ENCODE assay signal across 21 cellular contexts in the genomic region with DNA sequence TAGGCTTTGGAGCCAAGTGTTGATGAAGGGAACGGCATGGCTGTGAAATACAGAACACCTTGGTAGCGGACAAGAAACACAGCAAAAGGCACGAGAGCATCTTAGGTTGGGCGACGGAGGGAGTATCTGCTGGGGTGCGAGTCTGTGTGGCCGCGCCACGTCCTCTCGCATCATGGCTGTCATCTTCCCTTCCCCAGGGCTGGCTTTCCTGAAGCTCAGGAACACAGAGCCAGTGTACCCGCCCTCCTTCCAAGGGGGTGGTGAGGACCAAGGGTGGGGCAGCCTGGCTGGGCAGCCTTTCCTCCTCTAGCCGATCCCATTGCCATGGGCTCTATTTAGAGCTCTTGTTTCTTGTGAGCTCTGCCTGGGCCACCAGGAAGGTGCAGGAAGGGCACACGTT.
DNase-seq lines count a peak whose midpoint lies in the region; ATAC-seq, FAIRE-seq and TF ChIP-seq lines count a peak whose summit lies in the region.
"Had no signal": no experiment of that assay in that cellular context is flagged by ENCODE, and none has a peak within 500 bp of the region (broad histone marks: within the 10 kb centered on the region; RNA-seq: fewer than 3 reads in every experiment).

No MANE protein-coding gene starts in this region.

- H2BK120ac ChIP-seq in H1 (replicated peaks; ENCODE audit: low read depth, low read length) (no peak overlapping the region), neuronal stem cell (ENCODE audit: low read depth, low read length) (no peak overlapping the region)

- no peaks in the 10 kb centered on the region for H3K36me3 ChIP-seq in astrocyte (ENCODE audit: insufficient read depth, low read length)
- H3K36me3 ChIP-seq in H1 (ENCODE audit: control insufficient read depth in 2 of 4, insufficient read depth in 4 of 4, low read length in 3 of 4): no peaks in the 10 kb centered on the region
- peaks cover 1 to 34% of the 10 kb centered on the region in 2 donors for H3K36me3 ChIP-seq in neuronal stem cell (replicated peaks in 1 of 2; ENCODE audit: control insufficient read depth in 2 of 2, insufficient read depth in 2 of 2, low read length in 2 of 2)
- H3K36me3 ChIP-seq in thyroid gland: no peaks in the 10 kb centered on the region
- no peaks in the 10 kb centered on the region for H3K36me3 ChIP-seq in mucosa of descending colon (ENCODE audit: low read depth)

- peaks cover 8% of the 10 kb centered on the region for H3K36me3 Mint-ChIP-seq in astrocyte (ENCODE audit: low read depth, unreplicated experiment)
- H3K36me3 Mint-ChIP-seq: IgD-negative memory B cell had no signal

- H3K27me3 Mint-ChIP-seq in astrocyte (ENCODE audit: low read depth, unreplicated experiment): no peaks in the 10 kb centered on the region

- H3K23me2 ChIP-seq in H1 (ENCODE audit: low read depth, low read length): no peaks in the 10 kb centered on the region

- H4K91ac ChIP-seq in H1 (replicated peaks; ENCODE audit: insufficient read length, low read length) (no peak overlapping the region), neuronal stem cell (ENCODE audit: low read depth, low read length, poor library complexity) (no peak overlapping the region)

- H2AK5ac ChIP-seq in H1 (ENCODE audit: low read depth, low read length) (0 out of 2 replicates have a peak overlapping the region, but pooled peaks have one; percentile 15), neuronal stem cell (ENCODE audit: low read depth, low read length) (peak overlapping the region; percentile 44)

- H3K79me2 ChIP-seq in astrocyte (ENCODE audit: insufficient read depth, low read length): no peaks in the 10 kb centered on the region
- H3K79me2 ChIP-seq in H1 (ENCODE audit: control insufficient read depth in 1 of 2, insufficient read depth in 2 of 2, low read length in 2 of 2): no peaks in the 10 kb centered on the region

- no peaks in the 10 kb centered on the region for H3K79me1 ChIP-seq in H1 (ENCODE audit: low read depth, low read length)
- H3K79me1 ChIP-seq in neuronal stem cell (ENCODE audit: low read depth, low read length): no peaks in the 10 kb centered on the region

- H3K4ac ChIP-seq in H1 (replicated peaks; ENCODE audit: insufficient read length, low read depth, low read length): no peak overlapping the region
- H3K4ac ChIP-seq in neuronal stem cell (ENCODE audit: low read length): peak overlapping the region; percentile 15

- DNase-seq in astrocyte (ENCODE audit: low read depth): no peak
- no peak for DNase-seq in H1 (ENCODE audit: low read depth in 1 of 2, low spot score in 2 of 2)
- DNase-seq in neuronal stem cell (ENCODE audit: low spot score): no peak
- DNase-seq in thyroid gland: no peak
- no peak for DNase-seq in mucosa of descending colon
- DNase-seq in omental fat pad (ENCODE audit: low spot score): no peak
- DNase-seq: MV-4-11, NCI-H1694, NCI-H2081, NCI-H446 treated with DMSO at 0.1 percent for 48 hours, NCI-H526 treated with DMSO at 0.1 percent for 48 hours, PC-3, SHP77 had no signal

- H3K4me3 ChIP-seq in astrocyte (ENCODE audit: insufficient read depth, low read depth, low read length) (no peak overlapping the region), H1 (ENCODE audit: extremely low read depth in 1 of 4, insufficient read depth in 2 of 4, low read depth in 3 of 4, low read length in 4 of 4) (no peak overlapping the region), neuronal stem cell (ENCODE audit: low read length in 2 of 2) (no peak overlapping the region), thyroid gland (replicated peaks in 1 of 3) (no peak overlapping the region), mucosa of descending colon (no peak overlapping the region)
- H3K4me3 ChIP-seq: GM23338 had no signal

- H3K9ac ChIP-seq in astrocyte (ENCODE audit: low read length) (no peak overlapping the region), H1 (replicated peaks in 1 of 4; ENCODE audit: extremely low read depth in 1 of 4, low read depth in 3 of 4, low read length in 3 of 4) (no peak overlapping the region), neuronal stem cell (ENCODE audit: low read depth, low read length, poor library complexity) (no peak overlapping the region)

- FAIRE-seq in astrocyte (lab: Jason Lieb, UNC) (no peak), H1 (lab: Jason Lieb, UNC) (no peak)
- FAIRE-seq: A204.1, G401.6, GM18507 had no signal

- TF ChIP-seq RAD21 in H1 (IDR thresholded peaks at IDR 0.05 in 1 of 2, conservative IDR thresholded peaks at IDR 0.05 in 1 of 2; ENCODE audit: low read depth in 2 of 2, low read length in 2 of 2): no peak

- H2BK12ac ChIP-seq in H1 (ENCODE audit: low read depth, low read length) (peak overlapping the region; percentile 33; the same call in 1 of the 2 replicates), neuronal stem cell (ENCODE audit: low read length) (no peak overlapping the region)

- intact Hi-C loops in thyroid gland (cut with DNase I) (no loop called here), mucosa of descending colon (cut with DNase I, micrococcal nuclease) (no loop called here)

- no peak overlapping the region for H4K8ac ChIP-seq in H1 (ENCODE audit: extremely low read depth, insufficient read depth, low read length)
- no peak overlapping the region for H4K8ac ChIP-seq in neuronal stem cell (ENCODE audit: low read depth, low read length)

- H3K4me2 ChIP-seq in astrocyte (ENCODE audit: low read length): no peak overlapping the region
- no peak overlapping the region for H3K4me2 ChIP-seq in H1 (ENCODE audit: insufficient read depth in 1 of 2, low read depth in 2 of 2, low read length in 2 of 2)
- H3K4me2 ChIP-seq in neuronal stem cell (ENCODE audit: insufficient read depth, low read length, poor library complexity, severe bottlenecking): no peak overlapping the region

- no peak for TF ChIP-seq EP300 in H1 (IDR thresholded peaks at IDR 0.05; ENCODE audit: borderline replicate concordance in 1 of 2, low read depth in 2 of 2, low read length in 2 of 2)

- POLR2A ChIA-PET in H1 (lab: Charles Lee; ENCODE audit: partially characterized antibody): interaction anchor here (0.8 kb wide), 1 partner anchor 173 kb away, joined by 3 read pairs; no protein-coding TSS in a partner anchor

- no peak for TF ChIP-seq CTCF in astrocyte (IDR thresholded peaks at IDR 0.05; ENCODE audit: insufficient read depth, low read depth, low read length)
- no peak for TF ChIP-seq CTCF in H1 (IDR thresholded peaks at IDR 0.05; ENCODE audit: control extremely low read depth in 1 of 3, insufficient read depth in 1 of 3, low read depth in 1 of 3, low read length in 3 of 3)
- TF ChIP-seq CTCF in thyroid gland (IDR thresholded peaks at IDR 0.05): no peak
- no peak for TF ChIP-seq CTCF in mucosa of descending colon (IDR thresholded peaks at IDR 0.05)
- no peak for TF ChIP-seq CTCF in omental fat pad (IDR thresholded peaks at IDR 0.05)

- H3K14ac ChIP-seq in H1 (ENCODE audit: insufficient read length) (no peak overlapping the region), neuronal stem cell (ENCODE audit: low read length) (no peak overlapping the region)

- H2BK15ac ChIP-seq in H1 (ENCODE audit: low read length) (no peak overlapping the region), neuronal stem cell (ENCODE audit: low read length) (peak overlapping the region; percentile 53)

- H3K4me1 Mint-ChIP-seq in astrocyte (ENCODE audit: low read depth, unreplicated experiment): peaks cover 80% of the 10 kb centered on the region
- H3K4me1 Mint-ChIP-seq: IgD-negative memory B cell had no signal

- TF ChIP-seq POLR2A in H1 (IDR thresholded peaks at IDR 0.05; ENCODE audit: control extremely low read depth in 1 of 2, low read depth in 2 of 2, low read length in 2 of 2): no peak
- no peak for TF ChIP-seq POLR2A in thyroid gland (IDR thresholded peaks at IDR 0.05)

- H3K4me3 Mint-ChIP-seq in astrocyte (ENCODE audit: unreplicated experiment): no peak overlapping the region
- H3K4me3 Mint-ChIP-seq: GM23338, IgD-negative memory B cell had no signal

- H3K23ac ChIP-seq in H1 (ENCODE audit: insufficient read length) (no peak overlapping the region), neuronal stem cell (ENCODE audit: low read depth, low read length, poor library complexity) (peak overlapping the region; percentile 16)

- H3K27ac ChIP-seq in astrocyte (ENCODE audit: low read depth, low read length) (no peak overlapping the region), H1 (ENCODE audit: low read depth, low read length) (no peak overlapping the region), neuronal stem cell (replicated peaks; ENCODE audit: low read length) (no peak overlapping the region), thyroid gland (peak overlapping the region; percentile 85 to 91 (median 87))
- H3K27ac ChIP-seq: C4-2B had no signal

- 94% methylated on average over 13 of the region's 13 CpGs; no CpG with 5 or more reads in 1 of the 2 experiments for WGBS in H1 (ENCODE audit: extremely low coverage in 1 of 2, insufficient coverage in 1 of 2, insufficient read length in 1 of 2, insufficient replicate concordance in 2 of 2, low coverage in 1 of 2, low lambda C conversion rate in 2 of 2, missing lambda C conversion rate in 1 of 2), 2 experiments
- WGBS in neuronal stem cell (ENCODE audit: extremely low coverage in 2 of 2, insufficient read length in 2 of 2, insufficient replicate concordance in 1 of 2), 2 donors: no CpG with 5 or more reads among the region's 13 CpGs
- whole genome bisulfite sequencing in thyroid gland, 2 donors: 88 to 91% methylated on average over 13 of the region's 13 CpGs

- H3K27me3 ChIP-seq in astrocyte (ENCODE audit: insufficient read depth, low read length) (no peaks in the 10 kb centered on the region), H1 (replicated peaks in 1 of 4; ENCODE audit: control insufficient read depth in 3 of 4, extremely low read depth in 1 of 4, insufficient read depth in 3 of 4, low read length in 3 of 4) (peaks cover 0 to 5% (median 4%) of the 10 kb centered on the region in 4 experiments; a peak in 2 of 7 replicates), neuronal stem cell (ENCODE audit: control insufficient read depth in 3 of 3, insufficient read depth in 3 of 3, low read depth in 1 of 3, low read length in 3 of 3) (no peaks in the 10 kb centered on the region), thyroid gland (no peaks in the 10 kb centered on the region)

- H3K18ac ChIP-seq in H1 (ENCODE audit: extremely low read depth, low read length) (0 out of 2 replicates have a peak overlapping the region, but pooled peaks have one; percentile 27), neuronal stem cell (ENCODE audit: low read length) (peak overlapping the region; percentile 31)

- H4K5ac ChIP-seq in H1 (ENCODE audit: insufficient read length, low read depth, low read length): no peak overlapping the region

- no peak overlapping the region for H2AFZ ChIP-seq in astrocyte (ENCODE audit: low read depth, low read length)
- no peak overlapping the region for H2AFZ ChIP-seq in H1 (ENCODE audit: low read length)
- no peak overlapping the region for H2AFZ ChIP-seq in neuronal stem cell (ENCODE audit: low read length)

- ATAC-seq in mucosa of descending colon: no peak
- ATAC-seq in HG03039 (IDR thresholded peaks at IDR 0.05; ENCODE audit: unreplicated experiment): no peak
- ATAC-seq in omental fat pad (ENCODE audit: low FRiP score): no peak
- ATAC-seq: HCT116, PC-3 had no signal

- H2BK20ac ChIP-seq in H1 (ENCODE audit: low read length): peak overlapping the region; percentile 23; the same call in 1 of the 2 replicates

- H3K4me1 ChIP-seq in astrocyte (ENCODE audit: insufficient read depth, low read length): peaks cover 44% of the 10 kb centered on the region
- H3K4me1 ChIP-seq in H1 (replicated peaks in 1 of 4; ENCODE audit: control insufficient read depth in 3 of 4, insufficient read depth in 4 of 4, low read length in 3 of 4): peaks cover 0 to 16% (median 4%) of the 10 kb centered on the region in 4 experiments; a peak in 6 of 7 replicates
- H3K4me1 ChIP-seq in neuronal stem cell (ENCODE audit: control insufficient read depth in 2 of 2, insufficient read depth in 1 of 2, low read depth in 1 of 2, low read length in 2 of 2): peaks cover 56 to 59% of the 10 kb centered on the region in 2 donors
- peaks cover 23 to 44% of the 10 kb centered on the region in 2 donors for H3K4me1 ChIP-seq in thyroid gland
- H3K4me1 ChIP-seq in mucosa of descending colon (ENCODE audit: low read depth): no peaks in the 10 kb centered on the region

- H3K9me3 ChIP-seq in astrocyte (ENCODE audit: insufficient read depth, low read depth, low read length) (no peaks in the 10 kb centered on the region), H1 (ENCODE audit: insufficient read depth in 2 of 2, low read depth in 1 of 2, low read length in 1 of 2) (no peaks in the 10 kb centered on the region), neuronal stem cell (replicated peaks in 1 of 2; ENCODE audit: control insufficient read depth in 2 of 2, insufficient read depth in 1 of 2, low read depth in 1 of 2, low read length in 2 of 2) (no peaks in the 10 kb centered on the region), thyroid gland (no peaks in the 10 kb centered on the region), mucosa of descending colon (no peaks in the 10 kb centered on the region)

- H3K27ac Mint-ChIP-seq in astrocyte (ENCODE audit: unreplicated experiment): peak overlapping the region; percentile 69
- H3K27ac Mint-ChIP-seq: GM23338, IgD-negative memory B cell had no signal

- CTCF ChIA-PET in H1 (lab: Charles Lee; ENCODE audit: partially characterized antibody): interaction anchor here (0.6 to 25.6 kb wide), 15 partner anchors 11 to 1883 kb away, joined by 3 to 486 read pairs (median 21); a partner anchor contains a TSS

- no peaks in the 10 kb centered on the region for H3K9me3 Mint-ChIP-seq in astrocyte (ENCODE audit: unreplicated experiment)
- H3K9me3 Mint-ChIP-seq: GM23338 had no signal

- no peaks in the 10 kb centered on the region for H4K20me1 ChIP-seq in astrocyte (ENCODE audit: insufficient read depth, low read length)
- no peaks in the 10 kb centered on the region for H4K20me1 ChIP-seq in H1 (replicated peaks in 1 of 2; ENCODE audit: control insufficient read depth in 1 of 2, insufficient read depth in 2 of 2, low read length in 2 of 2)

- H3K56ac ChIP-seq in H1 (replicated peaks; ENCODE audit: insufficient read length, low read depth, low read length): no peak overlapping the region

- H2BK5ac ChIP-seq in H1 (ENCODE audit: low read depth, low read length) (no peak overlapping the region), neuronal stem cell (ENCODE audit: low read length) (no peak overlapping the region)

Comparison
In these comparisons a context has a peak if more than half of its experiments do, and no peak if none do; other contexts are left out.
1. H3K27ac ChIP-seq: peak in thyroid gland (3 of 3); none in astrocyte (single experiment), H1 (single experiment) and neuronal stem cell (single experiment).